In genomic region chrX:103236296-103236695, GRCh38 we compare ENCODE assay signal across 31 cellular contexts. TPM values are rescaled to one million over a fixed set of nuclear protein-coding genes. Genes with fewer than 3 reads are reported as not detected.
"Had no signal": no experiment of that assay in that cellular context is flagged by ENCODE, and none has a peak within 500 bp of the region (broad histone marks: within the 10 kb centered on the region; RNA-seq: fewer than 3 reads in every experiment).

No MANE protein-coding gene starts in this region.

- H3K4me1 ChIP-seq: colonic mucosa, esophagus squamous epithelium, gastrocnemius medialis, heart right ventricle, left lung, lower lobe of right lung had no signal

- H3K9me3 ChIP-seq: colonic mucosa, esophagus squamous epithelium, gastrocnemius medialis, heart right ventricle, left lung, lower lobe of right lung, mucosa of descending colon had no signal

- FAIRE-seq: islet of Langerhans, keratinocyte had no signal

- H3K4me3 ChIP-seq: colonic mucosa, esophagus squamous epithelium, gastrocnemius medialis, heart right ventricle, left lung, lower lobe of right lung, mucosa of descending colon had no signal

- H3K4me1 Mint-ChIP-seq: mesothelial cell of epicardium, naive B cell had no signal

- H3K36me3 Mint-ChIP-seq: mesothelial cell of epicardium, naive B cell had no signal

- H3K36me3 ChIP-seq: colonic mucosa, esophagus squamous epithelium, gastrocnemius medialis, heart right ventricle, left lung, lower lobe of right lung had no signal

- H3K27me3 Mint-ChIP-seq: dendritic cell treated with granulocyte-macrophage colony-stimulating factor and Interleukin-4, amounts not matched to agents 40 ng/mL and 50 ng/mL, for 4 days had no signal

- H3K27ac Mint-ChIP-seq: dendritic cell treated with granulocyte-macrophage colony-stimulating factor and Interleukin-4, amounts not matched to agents 40 ng/mL and 50 ng/mL, for 4 days; mesothelial cell of epicardium; naive B cell had no signal

- H3K9me3 Mint-ChIP-seq: dendritic cell treated with granulocyte-macrophage colony-stimulating factor and Interleukin-4, amounts not matched to agents 40 ng/mL and 50 ng/mL, for 4 days had no signal

- H3K27ac ChIP-seq: colonic mucosa, epithelial cell of prostate, esophagus squamous epithelium, gastrocnemius medialis, heart right ventricle, left lung, lower lobe of right lung had no signal

- H3K27me3 ChIP-seq: esophagus squamous epithelium had no signal

- ATAC-seq: esophagus mucosa, gastrocnemius medialis, heart right ventricle, left cardiac atrium, left lung, left ventricle myocardium superior, lower lobe of right lung, mucosa of descending colon had no signal

- DNase-seq: colonic mucosa; cortex of kidney; effector CD4-positive, alpha-beta T cell; effector memory CD4-positive, alpha-beta T cell; esophagus squamous epithelium; foreskin fibroblast; foreskin melanocyte; gastrocnemius medialis; glutamatergic neuron; head of caudate nucleus; heart right ventricle; hippocampal formation; left cardiac atrium; left lung; left ventricle myocardium superior; lower lobe of right lung; mesenchymal stem cell; mucosa of descending colon; naive B cell had no signal

- H3K4me3 Mint-ChIP-seq: dendritic cell treated with granulocyte-macrophage colony-stimulating factor and Interleukin-4, amounts not matched to agents 40 ng/mL and 50 ng/mL, for 4 days; mesothelial cell of epicardium; naive B cell had no signal

RNA-seq across cellular contexts. Expression of gene TCEAL5, which starts 40.3 kb away (rescaled TPM):
- total RNA-seq: dermis microvascular lymphatic vessel endothelial cell, esophagus mucosa, gastrocnemius medialis, glomerular endothelial cell, left lung, lower leg skin, lower lobe of right lung, lung microvascular endothelial cell, mesenteric fat pad, mesothelial cell of epicardium, myocyte had no signal
- polyA plus RNA-seq: keratinocyte had no signal
